Comparison of ENCODE assay signal across 12 cellular contexts in the genomic region with DNA sequence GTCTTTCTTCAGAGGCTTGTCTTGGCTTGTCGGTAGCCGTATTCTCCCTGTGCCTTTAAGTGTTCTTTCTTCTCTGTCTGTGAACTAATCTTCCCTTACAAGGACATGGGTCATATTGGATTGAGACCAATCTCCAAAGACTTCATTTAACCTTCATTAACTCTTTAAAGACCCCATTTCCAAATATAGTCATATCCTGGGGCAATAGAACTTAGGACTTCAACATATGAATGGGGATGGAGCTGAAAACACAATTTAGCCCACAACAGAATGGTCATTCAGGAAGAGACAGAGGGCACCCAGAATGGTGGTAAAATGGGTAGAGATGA.
DNase-seq lines count a peak whose midpoint lies in the region; ATAC-seq, FAIRE-seq and TF ChIP-seq lines count a peak whose summit lies in the region.
"Had no signal": no experiment of that assay in that cellular context is flagged by ENCODE, and none has a peak within 500 bp of the region (broad histone marks: within the 10 kb centered on the region; RNA-seq: fewer than 3 reads in every experiment).

No MANE protein-coding gene starts in this region.

- POLR2A ChIA-PET in HepG2 (lab: Yijun Ruan, JAX): no interaction called here
- POLR2A ChIA-PET in T-cell (lab: Charles Lee): interaction anchor here in 1 of 2 donors (1.2 kb wide), 1 partner anchor 11 kb away, joined by 4 read pairs; no protein-coding TSS in a partner anchor
- POLR2A ChIA-PET in OCI-LY7 (lab: Charles Lee): interaction anchor here (0.7 to 1.1 kb wide), 3 partner anchors 9 to 649 kb away, joined by 3 to 4 read pairs (median 3); no protein-coding TSS in a partner anchor

- no peaks in the 10 kb centered on the region for H3K9me3 ChIP-seq in liver (ENCODE audit: control insufficient read depth in 4 of 4, low read length in 3 of 4)
- H3K9me3 ChIP-seq in HepG2 (ENCODE audit: low read length): no peaks in the 10 kb centered on the region
- no peaks in the 10 kb centered on the region for H3K9me3 ChIP-seq in esophagus muscularis mucosa
- H3K9me3 ChIP-seq in OCI-LY7 (ENCODE audit: low read length): no peaks in the 10 kb centered on the region
- no peaks in the 10 kb centered on the region for H3K9me3 ChIP-seq in pancreas

- TF ChIP-seq RAD21 in liver (IDR thresholded peaks at IDR 0.05) (no peak), HepG2 (CRISPR knock-in tag; IDR thresholded peaks at IDR 0.05) (no peak)

- TF ChIP-seq EP300 in HepG2 (IDR thresholded peaks at IDR 0.05; ENCODE audit: low read depth in 2 of 2, low read length in 2 of 2): no peak
- no peak for TF ChIP-seq EP300 in HepG2 (CRISPR knock-in tag; IDR thresholded peaks at IDR 0.05; ENCODE audit: borderline replicate concordance)
- TF ChIP-seq EP300 in esophagus muscularis mucosa (IDR thresholded peaks at IDR 0.05): no peak

- peak overlapping the region in 1 of 3 donors; percentile 55 for H3K4me3 Mint-ChIP-seq in T-cell

- TF ChIP-seq POLR2A in HepG2 (IDR thresholded peaks at IDR 0.05; ENCODE audit: insufficient read depth in 1 of 2, low read depth in 2 of 2, low read length in 2 of 2): no peak
- TF ChIP-seq POLR2A in esophagus muscularis mucosa (IDR thresholded peaks at IDR 0.05; ENCODE audit: low read depth): no peak

- ATAC-seq in HepG2: no peak
- no peak for ATAC-seq in T-cell (replicated peaks in 1 of 4)
- no peak for ATAC-seq in pancreas
- no peak for ATAC-seq in GM18519 (IDR thresholded peaks at IDR 0.05; ENCODE audit: low FRiP score, unreplicated experiment)
- ATAC-seq: SK-N-SH treated with all-trans-retinoic acid at 6 μM for 48 hours had no signal

- H3K36me3 ChIP-seq in liver (ENCODE audit: control insufficient read depth in 4 of 4, insufficient read depth in 3 of 4, low read depth in 1 of 4, low read length in 3 of 4) (no peaks in the 10 kb centered on the region), HepG2 (replicated peaks in 1 of 2; ENCODE audit: control insufficient read depth in 1 of 2, insufficient read depth in 2 of 2, low read length in 2 of 2) (no peaks in the 10 kb centered on the region), esophagus muscularis mucosa (no peaks in the 10 kb centered on the region), OCI-LY7 (ENCODE audit: insufficient read depth, low read length) (no peaks in the 10 kb centered on the region), pancreas (no peaks in the 10 kb centered on the region)

- H3K4me1 ChIP-seq in liver (ENCODE audit: control insufficient read depth in 4 of 4, insufficient read depth in 4 of 4, low read length in 3 of 4): no peaks in the 10 kb centered on the region
- no peaks in the 10 kb centered on the region for H3K4me1 ChIP-seq in HepG2 (ENCODE audit: insufficient read depth, low read length)
- peaks cover 10 to 14% (median 12%) of the 10 kb centered on the region in 4 donors for H3K4me1 ChIP-seq in esophagus muscularis mucosa
- peaks cover 6% of the 10 kb centered on the region for H3K4me1 ChIP-seq in OCI-LY7 (ENCODE audit: insufficient read depth, low read length, poor library complexity, severe bottlenecking)
- H3K4me1 ChIP-seq in pancreas: no peaks in the 10 kb centered on the region

- no peaks in the 10 kb centered on the region for H3K9me3 Mint-ChIP-seq in T-cell

- BruUV-seq in HepG2 (replicated peaks; lab: Mats Ljungman, UMichigan) (no TSS peak), OCI-LY7 (replicated peaks; lab: Mats Ljungman, UMichigan) (no TSS peak)

- FAIRE-seq in HepG2 (lab: Jason Lieb, UNC) (no peak), pancreas (lab: Jason Lieb, UNC) (no peak)

- peak overlapping the region; percentile 4 to 77 for H3K27ac Mint-ChIP-seq in T-cell

- intact Hi-C loops in HepG2 (cut with micrococcal nuclease; ENCODE audit: unreplicated experiment) (no loop called here), esophagus muscularis mucosa (cut with DNase I) (no loop called here), OCI-LY7 (cut with micrococcal nuclease; ENCODE audit: unreplicated experiment) (no loop called here), pancreas (cut with DNase I) (no loop called here)

- peaks cover 29 to 33% (median 29%) of the 10 kb centered on the region in 3 donors for H3K4me1 Mint-ChIP-seq in T-cell

- H3K79me2 ChIP-seq in HepG2 (ENCODE audit: insufficient read depth, low read length) (no peaks in the 10 kb centered on the region), OCI-LY7 (ENCODE audit: insufficient read depth, low read depth, low read length) (no peaks in the 10 kb centered on the region)

- H4K20me1 ChIP-seq in HepG2 (ENCODE audit: insufficient read depth, low read length): no peaks in the 10 kb centered on the region
- H4K20me1 ChIP-seq in OCI-LY7 (ENCODE audit: insufficient read depth, low read length): no peaks in the 10 kb centered on the region

- H3K27me3 ChIP-seq in liver (ENCODE audit: control insufficient read depth in 4 of 4, insufficient read depth in 4 of 4, low read length in 3 of 4) (no peaks in the 10 kb centered on the region), HepG2 (ENCODE audit: control insufficient read depth in 1 of 2, insufficient read depth in 2 of 2, low read length in 2 of 2) (no peaks in the 10 kb centered on the region; a peak in 1 of 5 replicates), esophagus muscularis mucosa (no peaks in the 10 kb centered on the region), pancreas (no peaks in the 10 kb centered on the region)

- CTCF ChIA-PET in HepG2 (lab: Yijun Ruan, JAX; ENCODE audit: low intra/inter-chr PET ratio, low total read pairs): no interaction called here
- CTCF ChIA-PET in T-cell (lab: Charles Lee): interaction anchor here (0.6 to 4.2 kb wide), 4 partner anchors 13 to 1463 kb away, joined by 3 to 22 read pairs (median 4); no protein-coding TSS in a partner anchor
- CTCF ChIA-PET in OCI-LY7 (lab: Charles Lee; ENCODE audit: unreplicated experiment): no interaction called here

- TF ChIP-seq CTCF in liver (IDR thresholded peaks at IDR 0.05; ENCODE audit: low read depth, low read length, missing input control) (no peak), HepG2 (CRISPR knock-in tag; IDR thresholded peaks at IDR 0.05) (no peak), esophagus muscularis mucosa (IDR thresholded peaks at IDR 0.05) (no peak), OCI-LY7 (conservative IDR thresholded peaks at IDR 0.05; ENCODE audit: low read length) (no peak), pancreas (IDR thresholded peaks at IDR 0.05) (no peak)

- DNase-seq in HepG2 (ENCODE audit: low spot score) (no peak), T-cell (no peak), esophagus muscularis mucosa (ENCODE audit: extremely low spot score) (no peak), OCI-LY7 (ENCODE audit: low spot score) (no peak), NK-92 (lab: John Stamatoyannopoulos, UW; ENCODE audit: unreplicated experiment) (no peak), pancreas (no peak)
- DNase-seq: NCI-H69, occipital lobe had no signal

- H3K9ac ChIP-seq in liver (ENCODE audit: low read depth in 1 of 2, low read length in 2 of 2): no peak overlapping the region
- H3K9ac ChIP-seq in HepG2 (ENCODE audit: insufficient read depth, low read depth, low read length): no peak overlapping the region

- no peaks in the 10 kb centered on the region for H3K9me2 ChIP-seq in OCI-LY7 (ENCODE audit: insufficient read depth, low read length)

- H3K27ac ChIP-seq in liver (ENCODE audit: low read depth in 1 of 2, low read length in 2 of 2) (peak overlapping the region; percentile 16 to 55), HepG2 (ENCODE audit: extremely low read length, insufficient read depth, low read length) (no peak overlapping the region), esophagus muscularis mucosa (replicated peaks in 1 of 4) (peak overlapping the region in 3 of 4 donors; percentile 10 to 58 (median 21)), OCI-LY7 (ENCODE audit: low read depth, low read length, poor library complexity, severe bottlenecking) (no peak overlapping the region), pancreas (peak overlapping the region in 1 of 4 donors; percentile 11)
- H3K27ac ChIP-seq: C4-2B had no signal

- no peaks in the 10 kb centered on the region for H3K27me3 Mint-ChIP-seq in T-cell

- in situ Hi-C loops in HepG2 (cut with HindIII; ENCODE audit: extremely low pct_ligation_motif_present, low pct_unique_long_range_greater_than_20kb): no loop called here

- H3K36me3 Mint-ChIP-seq in T-cell: no peaks in the 10 kb centered on the region

- H2AFZ ChIP-seq in HepG2 (ENCODE audit: low read length): no peak overlapping the region
- H2AFZ ChIP-seq in OCI-LY7 (ENCODE audit: low read length): no peak overlapping the region

- WGBS in liver: 76% methylated on average over 2 of the region's 2 CpGs
- whole genome bisulfite sequencing in HepG2 (ENCODE audit: low lambda C conversion rate): 96% methylated on average over 2 of the region's 2 CpGs
- 85% methylated on average over 2 of the region's 2 CpGs for WGBS in esophagus muscularis mucosa
- 87 to 95% methylated on average over 2 of the region's 2 CpGs for WGBS in pancreas, 2 donors

- H3K4me3 ChIP-seq in liver (ENCODE audit: low read depth in 1 of 3, low read length in 3 of 3): no peak overlapping the region
- no peak overlapping the region for H3K4me3 ChIP-seq in HepG2 (replicated peaks in 1 of 3; ENCODE audit: insufficient read depth in 1 of 3, low read depth in 2 of 3, low read length in 3 of 3)
- H3K4me3 ChIP-seq in esophagus muscularis mucosa: no peak overlapping the region
- H3K4me3 ChIP-seq in OCI-LY7 (ENCODE audit: low read depth, low read length, poor library complexity, severe bottlenecking): no peak overlapping the region
- no peak overlapping the region for H3K4me3 ChIP-seq in pancreas

- H3K4me2 ChIP-seq in HepG2 (ENCODE audit: low read depth, low read length) (no peak overlapping the region), OCI-LY7 (ENCODE audit: low read length) (no peak overlapping the region)

TF ChIP-seq in liver, 16 proteins besides CTCF, POLR2A, EP300 and RAD21 (continues in another document):
- TF ChIP-seq FOXA1 (IDR thresholded peaks at IDR 0.05) (no peak), JUND (IDR thresholded peaks at IDR 0.05) (no peak)
- TF ChIP-seq, protein P1, sequence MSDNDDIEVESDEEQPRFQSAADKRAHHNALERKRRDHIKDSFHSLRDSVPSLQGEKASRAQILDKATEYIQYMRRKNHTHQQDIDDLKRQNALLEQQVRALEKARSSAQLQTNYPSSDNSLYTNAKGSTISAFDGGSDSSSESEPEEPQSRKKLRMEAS (IDR thresholded peaks at IDR 0.05): no peak

TF ChIP-seq in HepG2, 621 proteins besides CTCF, POLR2A, EP300 and RAD21 (continues in another document):
- TF ChIP-seq TEAD2 (CRISPR knock-in tag; IDR thresholded peaks at IDR 0.05) (no peak), FOXO1 (CRISPR knock-in tag; IDR thresholded peaks at IDR 0.05) (no peak), FOSL1 (CRISPR knock-in tag; IDR thresholded peaks at IDR 0.05; ENCODE audit: borderline replicate concordance) (no peak), SP140L (CRISPR knock-in tag; IDR thresholded peaks at IDR 0.05; ENCODE audit: borderline replicate concordance) (no peak), PHF8 (CRISPR knock-in tag; IDR thresholded peaks at IDR 0.05) (no peak), SIN3B (IDR thresholded peaks at IDR 0.05; ENCODE audit: low read length) (no peak), ZNF703 (CRISPR knock-in tag; IDR thresholded peaks at IDR 0.05; ENCODE audit: borderline replicate concordance) (no peak), IKZF4 (CRISPR knock-in tag; IDR thresholded peaks at IDR 0.05; ENCODE audit: borderline replicate concordance, low read depth, not compliant biosample characterization) (no peak), NCOA2 (CRISPR knock-in tag; IDR thresholded peaks at IDR 0.05) (no peak)

Comparison
In these comparisons a context has a peak if more than half of its experiments do, and no peak if none do; other contexts are left out.
1. H3K27ac ChIP-seq: peak in liver (2 of 2) and esophagus muscularis mucosa (3 of 4); none in HepG2 (single experiment) and OCI-LY7 (single experiment).
2. CTCF ChIA-PET loops: an anchor here in T-cell (0.6 to 4.2 kb wide); none called in HepG2 and OCI-LY7.